ENCODE assay signal across 8 cellular contexts in genomic region chr2:99180755-99181647, GRCh38. TPM values are rescaled to one million over a fixed set of nuclear protein-coding genes. Genes with fewer than 3 reads are reported as not detected.
DNase-seq lines count a peak whose midpoint lies in the region; ATAC-seq, FAIRE-seq and TF ChIP-seq lines count a peak whose summit lies in the region.

MITD1 (minus strand) TSS chr2:99181058; CDS start chr2:99180981, 77 bp downstream.
MRPL30 (plus strand) TSS chr2:99181184; CDS start chr2:99186204, 5,020 bp downstream.

- H3F3A ChIP-seq in Loucy (ENCODE audit: low read depth) = no peaks in the 10 kb centered on the region

- peaks cover 35% of the 10 kb centered on the region for H3K4me1 ChIP-seq in Loucy (ENCODE audit: insufficient read depth, low read length, poor library complexity, severe bottlenecking)

- no peaks in the 10 kb centered on the region for H3K36me3 Mint-ChIP-seq in natural killer cell

- peak; percentile 96 for DNase-seq in EL
- peak; percentile 65 for DNase-seq in H54 (ENCODE audit: insufficient read length, low spot score)
- peak; percentile 83 for DNase-seq in activated T-helper 9 cell treated with anti-CD3 and anti-CD28 coated beads, Interleukin-2, amount 50 U/mL, for 16 hours (ENCODE audit: low read depth)
- DNase-seq in fibroblast of peridontal ligament (ENCODE audit: extremely low read depth) = peak; percentile 98
- peak; percentile 91 for DNase-seq in natural killer cell
- DNase-seq in stimulated activated naive CD4-positive, alpha-beta T cell treated with Interleukin-2 at 50 U/mL for 16 hours (lab: John Stamatoyannopoulos, UW) = peak; percentile 88

- TF ChIP-seq POLR2A in H54 (IDR thresholded peaks at IDR 0.05; ENCODE audit: low read depth, low read length) = peak; percentile 56
- TF ChIP-seq POLR2A in Raji (IDR thresholded peaks at IDR 0.05; ENCODE audit: insufficient read depth, low read depth, low read length) = peak; percentile 92

- peaks cover 58 to 62% of the 10 kb centered on the region in 2 donors for H3K4me1 Mint-ChIP-seq in natural killer cell

- peak within 1 kb of the TSS; percentile 100 for H3K4me2 ChIP-seq in Loucy (ENCODE audit: low read depth, low read length, poor library complexity, severe bottlenecking)

- ATAC-seq in natural killer cell = peak; percentile 94 to 98 (median 97)

- peak within 1 kb of the TSS; percentile 100 for H3K4me3 Mint-ChIP-seq in natural killer cell

- H3K9me2 ChIP-seq in Loucy (replicated peaks; ENCODE audit: low read depth, low read length) = no peaks in the 10 kb centered on the region

- FAIRE-seq in H54 (lab: Jason Lieb, UNC) = peak; percentile 95

- no peaks in the 10 kb centered on the region for H3K27me3 ChIP-seq in Loucy (ENCODE audit: insufficient read depth, low read length, poor library complexity, severe bottlenecking)

- peak within 1 kb of the TSS; percentile 99 to 100 for H3K27ac Mint-ChIP-seq in natural killer cell

- no peaks in the 10 kb centered on the region for H3K27me3 Mint-ChIP-seq in natural killer cell (ENCODE audit: low read depth in 2 of 2)

- H3K9ac ChIP-seq in Loucy (ENCODE audit: low read depth, low read length, poor library complexity, severe bottlenecking) = peak within 1 kb of the TSS; percentile 88

- H2AFZ ChIP-seq in Loucy (ENCODE audit: low read length) = peak within 1 kb of the TSS; percentile 95

- no peaks in the 10 kb centered on the region for H3K9me3 ChIP-seq in Loucy (ENCODE audit: insufficient read depth, low read depth, low read length)

- peak within 1 kb of the TSS; percentile 94 for H3K4me3 ChIP-seq in Loucy (ENCODE audit: low read length, poor library complexity, severe bottlenecking)

- intact Hi-C loops in natural killer cell (cut with micrococcal nuclease) = loop anchor here (1.0 kb wide), 4 partner anchors 27 to 309 kb away; partner anchors contain the start of genes C2orf15, LIPT1, REV1 and TSGA10

- TF ChIP-seq CTCF in Loucy (conservative IDR thresholded peaks at IDR 0.05; ENCODE audit: low read length) (no peak), natural killer cell (IDR thresholded peaks at IDR 0.05) (no peak)

- no peaks in the 10 kb centered on the region for H3K9me3 Mint-ChIP-seq in natural killer cell

- H4K20me1 ChIP-seq in Loucy (ENCODE audit: insufficient read depth, low read length, poor library complexity, severe bottlenecking) = peaks cover 14% of the 10 kb centered on the region

- no peaks in the 10 kb centered on the region for H3K36me3 ChIP-seq in Loucy (ENCODE audit: insufficient read depth, low read length)

- peaks cover 63% of the 10 kb centered on the region for H3K79me2 ChIP-seq in Loucy (ENCODE audit: insufficient read depth, low read length)

RNA-seq across cellular contexts. Expression of gene MITD1, which starts in this region (rescaled TPM):
- total RNA-seq in natural killer cell = 10 to 100 TPM; 22.9 to 33.6 (median 26.7) TPM

RNA-seq across cellular contexts. Expression of gene MRPL30, which starts in this region (rescaled TPM):
- 10 to 100 TPM; 16.0 to 18.6 (median 16.9) TPM for total RNA-seq in natural killer cell

Comparison
In these comparisons a context has a peak if more than half of its experiments do, and no peak if none do; other contexts are left out.
1. Peak in every context shown above with its lines: DNase-seq, ATAC-seq and H3K4me3 ChIP-seq.